28 cellular contexts compared by ENCODE assay signal in the genomic region with DNA sequence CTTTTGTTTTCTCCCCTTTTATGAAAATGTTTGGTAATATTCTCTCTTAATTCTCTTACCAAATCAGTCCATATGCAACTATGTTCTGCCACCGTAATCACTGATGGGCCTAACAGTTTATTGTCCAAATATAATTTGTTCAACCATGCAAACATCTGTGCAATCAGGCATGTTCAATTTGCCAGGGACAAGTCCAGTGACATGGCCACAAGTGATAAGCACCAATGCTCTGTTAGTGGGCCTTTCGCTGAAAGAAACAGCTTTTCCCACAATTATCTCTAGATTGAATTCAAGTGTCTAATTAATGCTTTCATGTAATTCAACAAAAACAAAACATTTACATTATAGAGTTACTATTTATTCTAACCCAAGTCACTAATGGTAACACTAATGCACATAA. TPM values are rescaled to one million over a fixed set of nuclear protein-coding genes. Genes with fewer than 3 reads are reported as not detected.
DNase-seq lines count a peak whose midpoint lies in the region; ATAC-seq, FAIRE-seq and TF ChIP-seq lines count a peak whose summit lies in the region.
"Had no signal": no experiment of that assay in that cellular context is flagged by ENCODE, and none has a peak within 500 bp of the region (broad histone marks: within the 10 kb centered on the region; RNA-seq: fewer than 3 reads in every experiment).

No MANE protein-coding gene starts in this region.

- H3K9me3 ChIP-seq in K562 (replicated peaks; ENCODE audit: control insufficient read depth, insufficient read depth, low read depth, low read length): peaks cover 1% of the 10 kb centered on the region; the same call in 1 of the 2 replicates
- H3K9me3 ChIP-seq in uterus: no peaks in the 10 kb centered on the region
- H3K9me3 ChIP-seq: BE2C had no signal

- no peak for TF ChIP-seq RAD21 in K562 (CRISPR knock-in tag; conservative IDR thresholded peaks at IDR 0.05 in 1 of 2, IDR thresholded peaks at IDR 0.05 in 1 of 2)

- peaks cover 29% of the 10 kb centered on the region for H3K4me1 Mint-ChIP-seq in endothelial cell (ENCODE audit: unreplicated experiment)
- H3K4me1 Mint-ChIP-seq: CD8-positive, alpha-beta memory T cell had no signal

- H3K4me3 Mint-ChIP-seq in endothelial cell (ENCODE audit: unreplicated experiment): peak overlapping the region; percentile 57
- H3K4me3 Mint-ChIP-seq: CD14-positive monocyte; CD4-positive, alpha-beta memory T cell; CD4-positive, CD25-positive, alpha-beta regulatory T cell; CD8-positive, alpha-beta memory T cell had no signal

- DNase-seq in OCI-M1 (lab: John Stamatoyannopoulos, UW): peak; percentile 25
- no peak for DNase-seq in K562 (ENCODE audit: extremely low read depth in 1 of 4, low spot score in 3 of 4)
- DNase-seq in endothelial cell (ENCODE audit: low spot score): no peak
- DNase-seq in retina: peak; percentile 53
- no peak for DNase-seq in H54 (ENCODE audit: insufficient read length, low spot score)
- no peak for DNase-seq in uterus
- DNase-seq: 8988T; ACHN; BE2C; C1 segment of cervical spinal cord; CD4-positive, alpha-beta memory T cell; CD4-positive, CD25-positive, alpha-beta regulatory T cell; CD8-positive, alpha-beta memory T cell; COR-L47; DMS 273 treated with DMSO at 0.1 percent for 48 hours; DMS153; DMS53; DMS79; DND-41; EL; GDM1 had no signal

- H4K20me1 ChIP-seq in K562 (replicated peaks; ENCODE audit: control insufficient read depth, insufficient read depth, low read length): no peaks in the 10 kb centered on the region

- no peaks in the 10 kb centered on the region for H3K36me3 ChIP-seq in K562 (ENCODE audit: control insufficient read depth, insufficient read depth, low read length)
- no peaks in the 10 kb centered on the region for H3K36me3 ChIP-seq in uterus
- H3K36me3 ChIP-seq: BE2C had no signal

- H2AFZ ChIP-seq in K562 (ENCODE audit: low read depth, low read length): no peak overlapping the region

- H3K9me1 ChIP-seq in K562 (ENCODE audit: control insufficient read depth, insufficient read depth, low read length): no peaks in the 10 kb centered on the region

- intact Hi-C loops in K562 (cut with micrococcal nuclease) (no loop called here), uterus (cut with DNase I; ENCODE audit: low total_unique reads) (no loop called here)

- H3K27me3 ChIP-seq in K562 (ENCODE audit: control insufficient read depth in 2 of 2, insufficient read depth in 2 of 2, low read length in 2 of 2) (no peaks in the 10 kb centered on the region), uterus (no peaks in the 10 kb centered on the region)
- H3K27me3 ChIP-seq: BE2C, BLaER1 had no signal

- TF ChIP-seq POLR2A in K562 (conservative IDR thresholded peaks at IDR 0.05) (no peak), H54 (IDR thresholded peaks at IDR 0.05; ENCODE audit: low read depth, low read length) (no peak), uterus (IDR thresholded peaks at IDR 0.05) (no peak)

- peaks cover 28% of the 10 kb centered on the region for H3K79me2 ChIP-seq in K562 (ENCODE audit: control insufficient read depth, insufficient read depth, low read length)

- no peak for TF ChIP-seq CTCF in K562 (IDR thresholded peaks at IDR 0.05 in 2 of 3, conservative IDR thresholded peaks at IDR 0.05 in 1 of 3; ENCODE audit: insufficient read depth in 2 of 3, low read depth in 1 of 3, low read length in 3 of 3)
- TF ChIP-seq CTCF in endothelial cell (IDR thresholded peaks at IDR 0.05; ENCODE audit: unreplicated experiment): no peak
- TF ChIP-seq CTCF in uterus (IDR thresholded peaks at IDR 0.05): no peak

- H3K27me3 Mint-ChIP-seq in endothelial cell (ENCODE audit: unreplicated experiment): peaks cover 7% of the 10 kb centered on the region
- H3K27me3 Mint-ChIP-seq: CD4-positive, alpha-beta memory T cell had no signal

- BruUV-seq in K562 (replicated peaks; lab: Mats Ljungman, UMichigan): no TSS peak

- FAIRE-seq in K562 (lab: Jason Lieb, UNC): no peak
- FAIRE-seq in H54 (lab: Jason Lieb, UNC): no peak
- FAIRE-seq: A204.1, GM12878, GM12892, GM18507 had no signal

- peaks cover 41% of the 10 kb centered on the region for H3K36me3 Mint-ChIP-seq in endothelial cell (ENCODE audit: low read depth, unreplicated experiment)

- CTCF ChIA-PET in K562 (lab: Yijun Ruan, JAX; ENCODE audit: low intra/inter-chr PET ratio): no interaction called here

- no peak overlapping the region for H3K4me2 ChIP-seq in K562 (ENCODE audit: insufficient read depth, low read length)
- H3K4me2 ChIP-seq: BLaER1 had no signal

- H3K4me1 ChIP-seq in K562 (replicated peaks in 1 of 2; ENCODE audit: control insufficient read depth in 2 of 2, insufficient read depth in 2 of 2, low read length in 2 of 2) (no peaks in the 10 kb centered on the region; a peak in 1 of 5 replicates), uterus (peaks cover 0 to 9% of the 10 kb centered on the region in 2 donors)
- H3K4me1 ChIP-seq: BE2C had no signal

- WGBS in K562 (ENCODE audit: insufficient coverage, low coverage, missing lambda C conversion rate): 25% methylated on average over 2 of the region's 2 CpGs

- TF ChIP-seq EP300 in K562 (IDR thresholded peaks at IDR 0.05; ENCODE audit: low read length): no peak

- peaks cover 20% of the 10 kb centered on the region for H3K9me3 Mint-ChIP-seq in endothelial cell (ENCODE audit: unreplicated experiment)

- H3K4me3 ChIP-seq in K562 (no peak overlapping the region), uterus (no peak overlapping the region)
- H3K4me3 ChIP-seq: BLaER1, GM12878 had no signal

- ATAC-seq in K562 (no peak), GM19328 (IDR thresholded peaks at IDR 0.05; ENCODE audit: unreplicated experiment) (no peak)
- ATAC-seq: GM12878 had no signal

- H3K27ac ChIP-seq in K562 (ENCODE audit: extremely low read depth, low read depth, low read length) (no peak overlapping the region), uterus (no peak overlapping the region)
- H3K27ac ChIP-seq: BLaER1 had no signal

- H3K9ac ChIP-seq in K562 (ENCODE audit: insufficient read depth in 1 of 2, low read depth in 2 of 2, low read length in 2 of 2): no peak overlapping the region
- H3K9ac ChIP-seq: BLaER1 had no signal

- POLR2A ChIA-PET in K562 (lab: Yijun Ruan, JAX): no interaction called here

- H3K27ac Mint-ChIP-seq in endothelial cell (ENCODE audit: unreplicated experiment): no peak overlapping the region
- H3K27ac Mint-ChIP-seq: CD14-positive monocyte; CD4-positive, alpha-beta memory T cell; CD4-positive, CD25-positive, alpha-beta regulatory T cell had no signal

- in situ Hi-C loops in K562 (cut with MboI): no loop called here

TF ChIP-seq in K562, 482 proteins besides CTCF, POLR2A, EP300 and RAD21:
- TF ChIP-seq ZNF778 (CRISPR knock-in tag; IDR thresholded peaks at IDR 0.05) (no peak), E2F4 (CRISPR knock-in tag; IDR thresholded peaks at IDR 0.05; ENCODE audit: low read depth) (no peak), ZNF75A (CRISPR knock-in tag; IDR thresholded peaks at IDR 0.05) (peak; percentile 77; the same call in 1 of the 2 replicates), RBM22 (IDR thresholded peaks at IDR 0.05; ENCODE audit: low read depth, low read length, poor library complexity, severe bottlenecking) (no peak)
- TF ChIP-seq, protein P1, sequence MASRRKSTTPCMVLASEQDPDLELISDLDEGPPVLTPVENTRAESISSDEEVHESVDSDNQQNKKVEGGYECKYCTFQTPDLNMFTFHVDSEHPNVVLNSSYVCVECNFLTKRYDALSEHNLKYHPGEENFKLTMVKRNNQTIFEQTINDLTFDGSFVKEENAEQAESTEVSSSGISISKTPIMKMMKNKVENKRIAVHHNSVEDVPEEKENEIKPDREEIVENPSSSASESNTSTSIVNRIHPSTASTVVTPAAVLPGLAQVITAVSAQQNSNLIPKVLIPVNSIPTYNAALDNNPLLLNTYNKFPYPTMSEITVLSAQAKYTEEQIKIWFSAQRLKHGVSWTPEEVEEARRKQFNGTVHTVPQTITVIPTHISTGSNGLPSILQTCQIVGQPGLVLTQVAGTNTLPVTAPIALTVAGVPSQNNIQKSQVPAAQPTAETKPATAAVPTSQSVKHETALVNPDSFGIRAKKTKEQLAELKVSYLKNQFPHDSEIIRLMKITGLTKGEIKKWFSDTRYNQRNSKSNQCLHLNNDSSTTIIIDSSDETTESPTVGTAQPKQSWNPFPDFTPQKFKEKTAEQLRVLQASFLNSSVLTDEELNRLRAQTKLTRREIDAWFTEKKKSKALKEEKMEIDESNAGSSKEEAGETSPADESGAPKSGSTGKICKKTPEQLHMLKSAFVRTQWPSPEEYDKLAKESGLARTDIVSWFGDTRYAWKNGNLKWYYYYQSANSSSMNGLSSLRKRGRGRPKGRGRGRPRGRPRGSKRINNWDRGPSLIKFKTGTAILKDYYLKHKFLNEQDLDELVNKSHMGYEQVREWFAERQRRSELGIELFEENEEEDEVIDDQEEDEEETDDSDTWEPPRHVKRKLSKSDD (conservative IDR thresholded peaks at IDR 0.05; ENCODE audit: low read length): no peak

RNA-seq across cellular contexts. Expression of gene EPB41L2, which starts 53.3 kb away (rescaled TPM):
- 25.7 and 90.9 TPM in 2 replicates for total RNA-seq in K562 (2011; cell fraction: chromatin; rRNA removed; ENCODE audit: low replicate concordance)
- total RNA-seq in K562 (2011; cell fraction: nucleolus; rRNA removed): 7.8 and 13.9 TPM in 2 replicates
- 39.1 and 61.2 TPM in 2 replicates for total RNA-seq in K562 (2011; cell fraction: nucleoplasm; rRNA removed)
- total RNA-seq in K562 (2014; rRNA removed) (23.9 and 25.8 TPM in 2 replicates), K562 (2014; rRNA removed; fragmentation: Illumina TruSeq; extraction: Trizol) (26.5 and 35.5 TPM in 2 replicates), K562 (2015; rRNA removed; fragmentation: Illumina TruSeq; extraction: Trizol) (18.3 and 23.5 TPM in 2 replicates), K562 (2021) (31.1 and 32.6 TPM in 2 replicates), endothelial cell (ENCODE audit: unreplicated experiment) (314 TPM), uterus (100 to 1,000 TPM in 3 of 4 donors, 10 to 100 TPM in 1; 72.5 to 237 (median 148) TPM)
- polyA plus RNA-seq in K562 (2011; rRNA removed) (20.5 and 20.9 TPM in 2 replicates), K562 (2014; fragmentation: Illumina TruSeq; extraction: Trizol) (53.6 and 54.5 TPM in 2 replicates), K562 (2014; fragmentation: Nextera tagmentation; extraction: Ambion mirVana) (10 to 100 TPM in 1 of 2 experiments, 1 to 10 TPM in 1; 5.1 to 12.2 TPM), K562 (2014; rRNA removed) (22.7 and 25.0 TPM in 2 replicates)
- 10.6 and 21.0 TPM in 2 replicates for polyA plus RNA-seq in K562 (2011; cell fraction: cytosol; rRNA removed)
- polyA plus RNA-seq in K562 (2011; cell fraction: nucleus; rRNA removed): 25.7 and 33.2 TPM in 2 replicates
- 24.5 and 40.7 TPM in 2 replicates for polyA plus RNA-seq in K562 (2012)
- 34.2 and 38.4 TPM in 2 replicates for polyA minus RNA-seq in K562 (2011; rRNA and poly(A)+ RNA removed)
- 15.0 and 19.6 TPM in 2 replicates for polyA minus RNA-seq in K562 (2011; cell fraction: cytosol; rRNA and poly(A)+ RNA removed)
- polyA minus RNA-seq in K562 (2011; cell fraction: nucleus; rRNA and poly(A)+ RNA removed): 22.5 and 41.9 TPM in 2 replicates

Comparison
In these comparisons a context has a peak if more than half of its experiments do, and no peak if none do; other contexts are left out.
1. DNase-seq: peak in OCI-M1 (single experiment) and retina (single experiment); none in K562 (0 of 4), endothelial cell (single experiment), H54 (single experiment) and uterus (0 of 2).